In genomic region chr17:59107306-59107670, GRCh38 we compare ENCODE assay signal across 8 cellular contexts. TPM values are rescaled to one million over a fixed set of nuclear protein-coding genes. Genes with fewer than 3 reads are reported as not detected.
A peak's percentile ranks its signal among the peaks of the same experiment; 100 is the strongest.
DNase-seq lines count a peak whose midpoint lies in the region; ATAC-seq, FAIRE-seq and TF ChIP-seq lines count a peak whose summit lies in the region.

No MANE protein-coding gene starts in this region.

- no peaks in the 10 kb centered on the region for H3K27me3 ChIP-seq in lower lobe of right lung (ENCODE audit: low read depth)
- no peaks in the 10 kb centered on the region for H3K27me3 ChIP-seq in upper lobe of right lung

- H3K4me3 ChIP-seq in astrocyte of the spinal cord (ENCODE audit: low read depth, low read length) (peak overlapping the region; percentile 95), lower lobe of right lung (peak overlapping the region; percentile 99), upper lobe of right lung (peak overlapping the region; percentile 89)

- H3K9me3 ChIP-seq in lower lobe of right lung (no peaks in the 10 kb centered on the region), upper lobe of right lung (no peaks in the 10 kb centered on the region)

- ATAC-seq in activated T-cell treated with anti-CD3 and anti-CD28 coated beads, Interleukin-2, amount 50 U/mL, for 72 hours (replicated peaks in 1 of 2), result peak; percentile 31
- ATAC-seq in lower lobe of right lung (no peak), upper lobe of right lung (no peak)

- no peaks in the 10 kb centered on the region for H3K9me3 Mint-ChIP-seq in activated T-cell treated with anti-CD3 and anti-CD28 coated beads, Interleukin-2, amount 50 U/mL, for 72 hours

- in situ Hi-C loops in astrocyte of the spinal cord (cut with HindIII; ENCODE audit: low sequenced_read_pairs), result no loop called here

- H3K27me3 Mint-ChIP-seq in activated T-cell treated with anti-CD3 and anti-CD28 coated beads, Interleukin-2, amount 50 U/mL, for 72 hours (ENCODE audit: low read depth), result no peaks in the 10 kb centered on the region

- H3K36me3 ChIP-seq in lower lobe of right lung (peaks cover 23% of the 10 kb centered on the region), upper lobe of right lung (peaks cover 11% of the 10 kb centered on the region)

- H3K4me3 Mint-ChIP-seq in activated T-cell treated with anti-CD3 and anti-CD28 coated beads, Interleukin-2, amount 50 U/mL, for 72 hours, result peak overlapping the region; percentile 97 to 99

- TF ChIP-seq CTCF in astrocyte of the spinal cord (IDR thresholded peaks at IDR 0.05; ENCODE audit: low read depth, low read length) (no peak), lower lobe of right lung (IDR thresholded peaks at IDR 0.05) (no peak), upper lobe of right lung (IDR thresholded peaks at IDR 0.05) (no peak)

- FAIRE-seq in frontal cortex (lab: Jason Lieb, UNC), result no peak

- peak overlapping the region; percentile 96 for H3K27ac ChIP-seq in lower lobe of right lung
- H3K27ac ChIP-seq in upper lobe of right lung, result peak overlapping the region; percentile 92

- intact Hi-C loops in lower lobe of right lung (cut with DNase I), result no loop called here
- intact Hi-C loops in upper lobe of right lung (cut with DNase I), result no loop called here

- H3K4me1 Mint-ChIP-seq in activated T-cell treated with anti-CD3 and anti-CD28 coated beads, Interleukin-2, amount 50 U/mL, for 72 hours (ENCODE audit: low read depth), result peaks cover 64% of the 10 kb centered on the region

- H3K4me1 ChIP-seq in lower lobe of right lung (peaks cover 30% of the 10 kb centered on the region), upper lobe of right lung (peaks cover 16% of the 10 kb centered on the region)

- H3K27ac Mint-ChIP-seq in activated T-cell treated with anti-CD3 and anti-CD28 coated beads, Interleukin-2, amount 50 U/mL, for 72 hours, result peak overlapping the region; percentile 96

- DNase-seq in activated T-cell treated with anti-CD3 and anti-CD28 coated beads, Interleukin-2, amount 50 U/mL, for 72 hours, result no peak
- DNase-seq in activated T-cell treated with anti-CD3 and anti-CD28 coated beads, Interleukin-2, amount 50 U/mL, for 1 hour, result no peak
- no peak for DNase-seq in astrocyte of the spinal cord (ENCODE audit: low read depth, low spot score)
- DNase-seq in lower lobe of right lung, result no peak
- no peak for DNase-seq in upper lobe of right lung
- DNase-seq in dedifferentiated amniotic fluid mesenchymal stem cell (ENCODE audit: extremely low spot score), result no peak
- no peak for DNase-seq in frontal cortex (ENCODE audit: low spot score in 2 of 2)
- no peak for DNase-seq in DMS153 (lab: John Stamatoyannopoulos, UW)

- peaks cover 6 to 18% of the 10 kb centered on the region in 2 donors for H3K36me3 Mint-ChIP-seq in activated T-cell treated with anti-CD3 and anti-CD28 coated beads, Interleukin-2, amount 50 U/mL, for 72 hours (ENCODE audit: insufficient read depth in 2 of 2)

RNA-seq across cellular contexts. Expression of gene TRIM37, which starts 0.6 kb away (rescaled TPM):
- total RNA-seq in activated T-cell treated with anti-CD3 and anti-CD28 coated beads, Interleukin-2, amount 50 U/mL, for 72 hours, result 10 to 100 TPM; 26.3 to 31.1 TPM
- total RNA-seq in lower lobe of right lung, result 19.3 TPM
- 20.3 TPM for total RNA-seq in upper lobe of right lung
- 134 TPM for total RNA-seq in frontal cortex

RNA-seq across cellular contexts. Expression of gene SKA2, which starts 47.7 kb away (rescaled TPM):
- total RNA-seq in activated T-cell treated with anti-CD3 and anti-CD28 coated beads, Interleukin-2, amount 50 U/mL, for 72 hours, result 10 to 100 TPM; 62.7 to 71.8 TPM
- total RNA-seq in lower lobe of right lung (20.9 TPM), upper lobe of right lung (21.3 TPM), frontal cortex (158 TPM)

RNA-seq across cellular contexts. Expression of gene PRR11, which starts 48.3 kb away (rescaled TPM):
- 100 to 1,000 TPM in 1 of 2 donors, 10 to 100 TPM in 1; 99.5 to 108 TPM for total RNA-seq in activated T-cell treated with anti-CD3 and anti-CD28 coated beads, Interleukin-2, amount 50 U/mL, for 72 hours
- 4.1 TPM for total RNA-seq in lower lobe of right lung
- total RNA-seq in upper lobe of right lung, result 2.4 TPM
- total RNA-seq in frontal cortex, result 1.6 TPM

Comparison
In these comparisons a context has a peak if more than half of its experiments do, and no peak if none do; other contexts are left out.
1. ATAC-seq: peak in activated T-cell treated with anti-CD3 and anti-CD28 coated beads, Interleukin-2, amount 50 U/mL, for 72 hours (2 of 2); none in lower lobe of right lung (0 of 2) and upper lobe of right lung (single experiment).
2. RNA of gene PRR11, which starts 48.3 kb away (total RNA-seq): 99.5 to 108 TPM in activated T-cell treated with anti-CD3 and anti-CD28 coated beads, Interleukin-2, amount 50 U/mL, for 72 hours; 4.1 TPM in lower lobe of right lung (single experiment), 2.4 TPM in upper lobe of right lung (single experiment) and 1.6 TPM in frontal cortex (single experiment); every median in the first group is over 10 times any median in the second.
3. Peak in every context shown above with its lines, with median percentiles within 50 percentile points of each other: H3K4me3 ChIP-seq.